Comparison of ENCODE assay signal across 16 cellular contexts in genomic region chr2:40507429-40507828, GRCh38. TPM values are rescaled to one million over a fixed set of nuclear protein-coding genes. Genes with fewer than 3 reads are reported as not detected.
DNase-seq lines count a peak whose midpoint lies in the region; ATAC-seq and TF ChIP-seq lines count a peak whose summit lies in the region.
"Had no signal": no experiment of that assay in that cellular context is flagged by ENCODE, and none has a peak within 500 bp of the region (broad histone marks: within the 10 kb centered on the region; RNA-seq: fewer than 3 reads in every experiment).

No MANE protein-coding gene starts in this region.

- H3K27ac ChIP-seq in suprapubic skin = no peak overlapping the region
- H3K27ac ChIP-seq: A549, SJSA1 had no signal

- H3K27ac Mint-ChIP-seq in memory B cell (no peak overlapping the region), chondrocyte (ENCODE audit: unreplicated experiment) (no peak overlapping the region)

- H3K4me1 Mint-ChIP-seq in memory B cell (no peaks in the 10 kb centered on the region), chondrocyte (ENCODE audit: low read depth) (peaks cover 14% of the 10 kb centered on the region)
- H3K4me1 Mint-ChIP-seq: naive thymus-derived CD8-positive, alpha-beta T cell had no signal

- H3K9me3 ChIP-seq in suprapubic skin = no peaks in the 10 kb centered on the region
- H3K9me3 ChIP-seq: A549, MG63, SJSA1 had no signal

- H3K27me3 Mint-ChIP-seq in memory B cell (peaks cover 2% of the 10 kb centered on the region), chondrocyte (ENCODE audit: low read depth) (peaks cover 34% of the 10 kb centered on the region)

- ATAC-seq in GM21529 (IDR thresholded peaks at IDR 0.05; ENCODE audit: unreplicated experiment) (peak; percentile 91), HG03439 (IDR thresholded peaks at IDR 0.05; ENCODE audit: unreplicated experiment) (peak; percentile 90), memory B cell (ENCODE audit: low read depth) (peak; percentile 39)
- ATAC-seq: A549; naive thymus-derived CD8-positive, alpha-beta T cell had no signal

- no peaks in the 10 kb centered on the region for H3K36me3 Mint-ChIP-seq in memory B cell
- H3K36me3 Mint-ChIP-seq in chondrocyte (ENCODE audit: low read depth) = peaks cover 1% of the 10 kb centered on the region

- no peak for TF ChIP-seq EP300 in suprapubic skin (IDR thresholded peaks at IDR 0.05)

- H3K9me3 Mint-ChIP-seq in memory B cell (peaks cover 2% of the 10 kb centered on the region), chondrocyte (ENCODE audit: low read depth) (no peaks in the 10 kb centered on the region)

- DNase-seq in SKM-1 treated with dmso at 0.1 percent for 144 hours (lab: John Stamatoyannopoulos, UW; ENCODE audit: unreplicated experiment) (peak; percentile 34), SKM-1 (lab: John Stamatoyannopoulos, UW; ENCODE audit: unreplicated experiment) (no peak), memory B cell (ENCODE audit: low spot score in 2 of 2) (no peak), cerebellum (ENCODE audit: low spot score) (no peak), chondrocyte (ENCODE audit: low spot score) (no peak), suprapubic skin (ENCODE audit: low spot score in 2 of 2) (no peak)
- DNase-seq: amniotic stem cell; effector CD8-positive, alpha-beta T cell; MG63; naive thymus-derived CD8-positive, alpha-beta T cell; NCI-H446; trophoblast cell had no signal

- TF ChIP-seq POLR2A in suprapubic skin (IDR thresholded peaks at IDR 0.05) = no peak

- no peak overlapping the region for H3K4me3 ChIP-seq in suprapubic skin
- H3K4me3 ChIP-seq: A549, MG63, SJSA1 had no signal

- TF ChIP-seq CTCF in chondrocyte (IDR thresholded peaks at IDR 0.05) (no peak), suprapubic skin (IDR thresholded peaks at IDR 0.05) (no peak)

- peaks cover 14% of the 10 kb centered on the region for H3K4me1 ChIP-seq in suprapubic skin
- H3K4me1 ChIP-seq: A549, SJSA1 had no signal

- H3K36me3 ChIP-seq in suprapubic skin = no peaks in the 10 kb centered on the region
- H3K36me3 ChIP-seq: MG63, SJSA1 had no signal

- no peaks in the 10 kb centered on the region for H3K27me3 ChIP-seq in suprapubic skin
- H3K27me3 ChIP-seq: MG63 had no signal

- H3K4me3 Mint-ChIP-seq in memory B cell (no peak overlapping the region), chondrocyte (ENCODE audit: unreplicated experiment) (no peak overlapping the region)
- H3K4me3 Mint-ChIP-seq: naive thymus-derived CD8-positive, alpha-beta T cell had no signal

- WGBS in suprapubic skin = 46% methylated on average over 1 of the region's 1 CpG

RNA-seq across cellular contexts. Expression of gene SLC8A1, which starts 55.5 kb away (rescaled TPM):
- 71.5 TPM for total RNA-seq in cerebellum
- total RNA-seq in chondrocyte = 50.4 to 53.7 TPM (median 52.7 TPM) in 3 replicates
- total RNA-seq in suprapubic skin = 10 to 100 TPM in 2 of 4 donors, 1 to 10 TPM in 2; 2.4 to 14.4 (median 9.9) TPM

Comparison
In these comparisons a context has a peak if more than half of its experiments do, and no peak if none do; other contexts are left out.
1. ATAC-seq: peak in every context shown above with its lines; median percentile 91 in GM21529; 90 in HG03439; 39 in memory B cell.